29 cellular contexts compared by ENCODE assay signal in genomic region chr11:11520231-11521015, GRCh38.
DNase-seq lines count a peak whose midpoint lies in the region; ATAC-seq and TF ChIP-seq lines count a peak whose summit lies in the region.
"Had no signal": no experiment of that assay in that cellular context is flagged by ENCODE, and none has a peak within 500 bp of the region (broad histone marks: within the 10 kb centered on the region; RNA-seq: fewer than 3 reads in every experiment).

No MANE protein-coding gene starts in this region.

- H3K9me3 ChIP-seq in mammary epithelial cell (replicated peaks; ENCODE audit: insufficient read depth, low read length) (no peaks in the 10 kb centered on the region), breast epithelium (no peaks in the 10 kb centered on the region), Panc1 (ENCODE audit: control insufficient read depth, insufficient read depth, low read depth, low read length) (no peaks in the 10 kb centered on the region), psoas muscle (no peaks in the 10 kb centered on the region)
- H3K9me3 ChIP-seq: body of pancreas, lower lobe of right lung, neutrophil, prostate gland, suprapubic skin had no signal

- BruUV-seq in mammary epithelial cell (replicated peaks; lab: Mats Ljungman, UMichigan) = no TSS peak
- no TSS peak for BruUV-seq in Panc1 (replicated peaks; lab: Mats Ljungman, UMichigan)

- no peak overlapping the region for H2AFZ ChIP-seq in mammary epithelial cell (ENCODE audit: low read depth, low read length)

- dilution Hi-C loops in mammary epithelial cell (cut with HindIII; ENCODE audit: low sequenced_read_pairs) = loop anchor here (5.0 to 10.0 kb wide), 5 partner anchors 33 to 93 kb away; no protein-coding TSS in a partner anchor

- TF ChIP-seq CTCF in mammary epithelial cell (conservative IDR thresholded peaks at IDR 0.05 in 1 of 2, IDR thresholded peaks at IDR 0.05 in 1 of 2; ENCODE audit: extremely low read depth in 1 of 2, insufficient read depth in 1 of 2, low read depth in 1 of 2, low read length in 2 of 2) (no peak), breast epithelium (IDR thresholded peaks at IDR 0.05) (no peak), Panc1 (IDR thresholded peaks at IDR 0.05) (no peak), foreskin keratinocyte (conservative IDR thresholded peaks at IDR 0.05) (no peak), psoas muscle (IDR thresholded peaks at IDR 0.05) (no peak)

- intact Hi-C loops in mammary epithelial cell (cut with micrococcal nuclease) = no loop called here
- intact Hi-C loops in breast epithelium (cut with DNase I; ENCODE audit: low total_unique reads) = no loop called here
- intact Hi-C loops in Panc1 (cut with micrococcal nuclease; ENCODE audit: unreplicated experiment) = no loop called here
- intact Hi-C loops in psoas muscle (cut with DNase I) = no loop called here

- H3K27me3 ChIP-seq in mammary epithelial cell (ENCODE audit: insufficient read depth, low read length) (no peaks in the 10 kb centered on the region), breast epithelium (no peaks in the 10 kb centered on the region), Panc1 (ENCODE audit: control insufficient read depth, insufficient read depth, low read length) (no peaks in the 10 kb centered on the region), foreskin keratinocyte (no peaks in the 10 kb centered on the region), psoas muscle (ENCODE audit: insufficient read depth in 3 of 3, low read length in 2 of 3) (no peaks in the 10 kb centered on the region)
- H3K27me3 ChIP-seq: body of pancreas, suprapubic skin had no signal

- CTCF ChIA-PET in mammary epithelial cell (lab: Charles Lee; ENCODE audit: low non-redundant PET) = no interaction called here
- CTCF ChIA-PET in Panc1 (lab: Charles Lee) = no interaction called here

- POLR2A ChIA-PET in Panc1 (lab: Charles Lee) = interaction anchor here (0.6 kb wide), 1 partner anchor 65 kb away, joined by 5 read pairs; no protein-coding TSS in a partner anchor

- no peaks in the 10 kb centered on the region for H4K20me1 ChIP-seq in mammary epithelial cell (ENCODE audit: insufficient read depth, low read length)

- H3K9ac ChIP-seq in mammary epithelial cell (ENCODE audit: insufficient read depth, low read length) = no peak overlapping the region

- no peak overlapping the region for H3K4me2 ChIP-seq in mammary epithelial cell (ENCODE audit: insufficient read depth, low read depth, low read length)
- H3K4me2 ChIP-seq: smooth muscle cell had no signal

- peak; percentile 52 for DNase-seq in mammary epithelial cell
- no peak for DNase-seq in breast epithelium (ENCODE audit: low spot score in 2 of 2)
- DNase-seq in Panc1 (ENCODE audit: low read depth, low spot score) = no peak
- DNase-seq in foreskin keratinocyte = peak; percentile 74 to 83
- DNase-seq in psoas muscle = no peak
- DNase-seq in DMS53 treated with DMSO at 0.1 percent for 48 hours (lab: John Stamatoyannopoulos, UW; ENCODE audit: unreplicated experiment) = no peak
- no peak for DNase-seq in stimulated activated CD4-positive, alpha-beta T cell treated with anti-CD3 and anti-CD28 coated beads, Interleukin-15, amount 100 ng/mL, for 24 hours
- no peak for DNase-seq in dermis blood vessel endothelial cell
- DNase-seq: 8988T; activated effector memory CD4-positive, alpha-beta T cell treated with anti-CD3 and anti-CD28 coated beads, Interleukin-2, amount 50 U/mL, for 16 hours; activated naive CD8-positive, alpha-beta T cell treated with anti-CD3 and anti-CD28 coated beads, Interleukin-2, amount 50 U/mL, for 24 hours; body of pancreas; CD8-positive, alpha-beta T cell; DMS153; effector CD4-positive, alpha-beta T cell; erythroblast; foreskin melanocyte; HCEC 1CT; hippocampal formation; lower lobe of right lung; NCI-H1694; NK-92 treated with Interleukin-12 subunit alpha and Interleukin-12 subunit beta, amount 100 ng/mL, for 24 hours; T-helper 2 cell had no signal

- in situ Hi-C loops in mammary epithelial cell (cut with MboI; ENCODE audit: low sequenced_read_pairs in 2 of 2) (no loop called here), Panc1 (cut with HindIII; ENCODE audit: low pct_unique_long_range_greater_than_20kb, low sequenced_read_pairs) (no loop called here)

- TF ChIP-seq POLR2A in breast epithelium (IDR thresholded peaks at IDR 0.05) = no peak

- H3K27ac ChIP-seq in mammary epithelial cell (ENCODE audit: insufficient read depth, low read depth, low read length) = no peak overlapping the region
- H3K27ac ChIP-seq in breast epithelium = no peak overlapping the region
- no peak overlapping the region for H3K27ac ChIP-seq in Panc1 (ENCODE audit: low read length)
- no peak overlapping the region for H3K27ac ChIP-seq in foreskin keratinocyte
- peak overlapping the region; percentile 57 for H3K27ac ChIP-seq in psoas muscle
- H3K27ac ChIP-seq: body of pancreas, lower lobe of right lung, neutrophil, prostate gland, SK-N-MC, suprapubic skin, VCaP had no signal

- H3K4me1 ChIP-seq in mammary epithelial cell (ENCODE audit: insufficient read depth, low read length) (peaks cover 13% of the 10 kb centered on the region), breast epithelium (no peaks in the 10 kb centered on the region), Panc1 (ENCODE audit: control insufficient read depth, insufficient read depth, low read length) (no peaks in the 10 kb centered on the region), foreskin keratinocyte (peaks cover 24% of the 10 kb centered on the region), psoas muscle (peaks cover 24% of the 10 kb centered on the region)
- H3K4me1 ChIP-seq: body of pancreas, prostate gland had no signal

- H3K36me3 ChIP-seq in mammary epithelial cell (ENCODE audit: insufficient read depth, low read length) = no peaks in the 10 kb centered on the region
- no peaks in the 10 kb centered on the region for H3K36me3 ChIP-seq in breast epithelium
- H3K36me3 ChIP-seq in Panc1 (ENCODE audit: control insufficient read depth, insufficient read depth, low read length) = no peaks in the 10 kb centered on the region
- no peaks in the 10 kb centered on the region for H3K36me3 ChIP-seq in psoas muscle (ENCODE audit: insufficient read depth in 1 of 2, low read depth in 1 of 2)
- H3K36me3 ChIP-seq: lower lobe of right lung, neutrophil, prostate gland, suprapubic skin had no signal

- 65% methylated on average over 9 of the region's 14 CpGs for WGBS in mammary epithelial cell (ENCODE audit: low coverage, missing lambda C conversion rate)
- WGBS in psoas muscle, 3 donors = 61 to 75% (median 71%) methylated on average over 13 to 14 of the region's 14 CpGs

- peaks cover 54% of the 10 kb centered on the region for H3K79me2 ChIP-seq in mammary epithelial cell (ENCODE audit: insufficient read depth, low read length)

- H3K4me3 ChIP-seq in mammary epithelial cell (replicated peaks in 1 of 3; ENCODE audit: insufficient read depth in 1 of 3, low read depth in 2 of 3, low read length in 3 of 3) = no peak overlapping the region
- no peak overlapping the region for H3K4me3 ChIP-seq in breast epithelium
- H3K4me3 ChIP-seq in Panc1 (ENCODE audit: low read depth in 2 of 2, low read length in 2 of 2) = no peak overlapping the region
- no peak overlapping the region for H3K4me3 ChIP-seq in psoas muscle
- H3K4me3 ChIP-seq: body of pancreas, lower lobe of right lung, prostate gland, SK-N-MC, smooth muscle cell, suprapubic skin had no signal

- ATAC-seq in Panc1 (peak; percentile 39; the same call in 1 of the 2 replicates), foreskin keratinocyte (peak; percentile 79), psoas muscle (peak; percentile 2 to 12 (median 10))
- ATAC-seq: activated naive CD8-positive, alpha-beta T cell treated with anti-CD3 and anti-CD28 coated beads, Interleukin-2, amount 50 U/mL, for 24 hours; body of pancreas; CD8-positive, alpha-beta T cell had no signal

Comparison
In these comparisons a context has a peak if more than half of its experiments do, and no peak if none do; other contexts are left out.
1. DNase-seq: peak in mammary epithelial cell (single experiment) and foreskin keratinocyte (2 of 2); none in breast epithelium (0 of 2), Panc1 (single experiment), psoas muscle (0 of 2), DMS53 treated with DMSO at 0.1 percent for 48 hours (single experiment), stimulated activated CD4-positive, alpha-beta T cell treated with anti-CD3 and anti-CD28 coated beads, Interleukin-15, amount 100 ng/mL, for 24 hours (single experiment) and dermis blood vessel endothelial cell (single experiment).
2. ATAC-seq: peak in every context shown above with its lines; median percentile 79 in foreskin keratinocyte; 39 in Panc1; 10 in psoas muscle.